Comparison of ENCODE assay signal across 20 cellular contexts in the genomic region with DNA sequence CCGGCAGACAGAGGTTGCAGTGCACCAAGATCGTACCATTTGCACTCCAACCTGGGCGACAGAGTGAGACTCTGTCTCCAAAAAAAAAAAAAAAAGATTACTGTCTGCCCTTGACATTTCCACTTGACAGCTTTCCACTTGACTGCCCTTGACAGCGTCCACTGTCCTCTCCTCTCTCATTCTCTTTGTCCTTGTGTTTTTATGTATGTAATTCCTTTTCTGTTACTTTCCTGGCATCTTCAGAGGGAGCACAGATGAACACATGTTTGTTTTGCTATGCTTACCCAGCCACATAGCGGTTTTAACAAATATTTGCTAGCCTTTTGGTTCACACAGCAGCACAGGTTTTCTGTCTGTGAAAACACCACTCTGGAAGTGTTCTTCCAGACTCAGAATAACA. TPM values are rescaled to one million over a fixed set of nuclear protein-coding genes. Genes with fewer than 3 reads are reported as not detected.
A peak's percentile ranks its signal among the peaks of the same experiment; 100 is the strongest.
DNase-seq lines count a peak whose midpoint lies in the region; ATAC-seq, FAIRE-seq and TF ChIP-seq lines count a peak whose summit lies in the region.
"Had no signal": no experiment of that assay in that cellular context is flagged by ENCODE, and none has a peak within 500 bp of the region (broad histone marks: within the 10 kb centered on the region; RNA-seq: fewer than 3 reads in every experiment).

No MANE protein-coding gene starts in this region.

- no peaks in the 10 kb centered on the region for H3K9me3 Mint-ChIP-seq in stimulated activated naive B cell treated with anti-CD40 and anti-IgM and Interleukin-4, amounts not matched to agents 10 μg/mL and 1 μg/mL and 100 μg/mL, for 72 hours
- H3K9me3 Mint-ChIP-seq: CD14-positive monocyte, HFFc6 had no signal

- no peaks in the 10 kb centered on the region for H3K27me3 ChIP-seq in left ventricle myocardium inferior (ENCODE audit: low read depth)

- no peak for TF ChIP-seq POLR2A in H54 (IDR thresholded peaks at IDR 0.05; ENCODE audit: low read depth, low read length)

- H3K27ac Mint-ChIP-seq in stimulated activated naive B cell treated with anti-CD40 and anti-IgM and Interleukin-4, amounts not matched to agents 10 μg/mL and 1 μg/mL and 100 μg/mL, for 72 hours, result peak overlapping the region; percentile 6
- H3K27ac Mint-ChIP-seq: HFFc6 had no signal

- H3K4me3 ChIP-seq in left ventricle myocardium inferior, result no peak overlapping the region

- H3K36me3 ChIP-seq in left ventricle myocardium inferior, result peaks cover 49% of the 10 kb centered on the region

- TF ChIP-seq CTCF in left ventricle myocardium inferior (IDR thresholded peaks at IDR 0.05; ENCODE audit: borderline replicate concordance), result no peak

- H3K9me3 ChIP-seq in left ventricle myocardium inferior (replicated peaks), result no peaks in the 10 kb centered on the region

- peak overlapping the region; percentile 34 for H3K27ac ChIP-seq in left ventricle myocardium inferior (replicated peaks)

- FAIRE-seq in islet of Langerhans (lab: Jason Lieb, UNC) (peak; percentile 49), H54 (lab: Jason Lieb, UNC) (no peak)
- FAIRE-seq: G401.6, RCC 7860 had no signal

- no peaks in the 10 kb centered on the region for H3K27me3 Mint-ChIP-seq in stimulated activated naive B cell treated with anti-CD40 and anti-IgM and Interleukin-4, amounts not matched to agents 10 μg/mL and 1 μg/mL and 100 μg/mL, for 72 hours

- DNase-seq in NCI-H1417 (lab: John Stamatoyannopoulos, UW), result peak in 2 of 3 experiments; percentile 2 to 59
- DNase-seq in NCI-H1417 treated with DMSO at 0.1 percent for 48 hours (lab: John Stamatoyannopoulos, UW), result no peak
- no peak for DNase-seq in left ventricle myocardium inferior
- no peak for DNase-seq in left cardiac atrium
- no peak for DNase-seq in stimulated activated naive B cell treated with anti-CD40 and anti-IgM and Interleukin-4, amounts not matched to agents 10 μg/mL and 1 μg/mL and 100 μg/mL, for 72 hours
- DNase-seq in H54 (ENCODE audit: insufficient read length, low spot score), result no peak
- no peak for DNase-seq in SKM-1 treated with dmso at 0.1 percent for 144 hours (lab: John Stamatoyannopoulos, UW; ENCODE audit: unreplicated experiment)
- DNase-seq: 8988T, H7, HFFc6, KG1, MV-4-11, NCI-H446, NCI-H526 treated with DMSO at 0.1 percent for 48 hours, SIG-M5 had no signal

- intact Hi-C loops in left ventricle myocardium inferior (cut with micrococcal nuclease), result no loop called here
- intact Hi-C loops in left cardiac atrium (cut with DNase I), result no loop called here

- no peaks in the 10 kb centered on the region for H3K4me1 ChIP-seq in left ventricle myocardium inferior

- no peak overlapping the region for H3K4me3 Mint-ChIP-seq in stimulated activated naive B cell treated with anti-CD40 and anti-IgM and Interleukin-4, amounts not matched to agents 10 μg/mL and 1 μg/mL and 100 μg/mL, for 72 hours
- H3K4me3 Mint-ChIP-seq: CD14-positive monocyte, HFFc6 had no signal

- H3K36me3 Mint-ChIP-seq in stimulated activated naive B cell treated with anti-CD40 and anti-IgM and Interleukin-4, amounts not matched to agents 10 μg/mL and 1 μg/mL and 100 μg/mL, for 72 hours, result peaks cover 14 to 61% of the 10 kb centered on the region in 2 donors

- peaks cover 0 to 2% of the 10 kb centered on the region in 2 donors for H3K4me1 Mint-ChIP-seq in stimulated activated naive B cell treated with anti-CD40 and anti-IgM and Interleukin-4, amounts not matched to agents 10 μg/mL and 1 μg/mL and 100 μg/mL, for 72 hours

- no peak for ATAC-seq in left cardiac atrium
- no peak for ATAC-seq in stimulated activated naive B cell treated with anti-CD40 and anti-IgM and Interleukin-4, amounts not matched to agents 10 μg/mL and 1 μg/mL and 100 μg/mL, for 72 hours (replicated peaks)
- ATAC-seq: SK-N-SH treated with all-trans-retinoic acid at 6 μM for 48 hours had no signal

RNA-seq across cellular contexts. Expression of a gene that starts 26.2 kb away (rescaled TPM):
- total RNA-seq in left ventricle myocardium inferior, result 18.1 TPM
- total RNA-seq in left cardiac atrium, result 10 to 100 TPM; 15.6 to 25.3 TPM

RNA-seq across cellular contexts. Expression of a gene that starts 33.2 kb away (rescaled TPM):
- total RNA-seq in left ventricle myocardium inferior (4.9 TPM), left cardiac atrium (1 to 10 TPM; 5.1 to 6.2 TPM)

RNA-seq across cellular contexts. Expression of a gene that starts 40.6 kb away (rescaled TPM):
- 5.1 TPM for total RNA-seq in left ventricle myocardium inferior
- total RNA-seq in left cardiac atrium, result 1 to 10 TPM; 6.5 to 9.0 TPM

Comparison
In these comparisons a context has a peak if more than half of its experiments do, and no peak if none do; other contexts are left out.
1. DNase-seq: peak in NCI-H1417 (2 of 3); none in NCI-H1417 treated with DMSO at 0.1 percent for 48 hours (single experiment), left ventricle myocardium inferior (single experiment), left cardiac atrium (single experiment), stimulated activated naive B cell treated with anti-CD40 and anti-IgM and Interleukin-4, amounts not matched to agents 10 μg/mL and 1 μg/mL and 100 μg/mL, for 72 hours (single experiment), H54 (single experiment) and SKM-1 treated with dmso at 0.1 percent for 144 hours (single experiment).